9 cellular contexts compared by ENCODE assay signal in genomic region chr3:123642182-123642956, GRCh38. TPM values are rescaled to one million over a fixed set of nuclear protein-coding genes. Genes with fewer than 3 reads are reported as not detected.
DNase-seq lines count a peak whose midpoint lies in the region; ATAC-seq and TF ChIP-seq lines count a peak whose summit lies in the region.
"Had no signal": no experiment of that assay in that cellular context is flagged by ENCODE, and none has a peak within 500 bp of the region (broad histone marks: within the 10 kb centered on the region; RNA-seq: fewer than 3 reads in every experiment).

No MANE protein-coding gene starts in this region.

- peaks cover 0 to 25% (median 0%) of the 10 kb centered on the region in 3 donors for H3K4me1 ChIP-seq in esophagus squamous epithelium
- peaks cover 12 to 60% of the 10 kb centered on the region in 2 donors for H3K4me1 ChIP-seq in thoracic aorta (ENCODE audit: control insufficient read depth in 1 of 2, low read depth in 2 of 2)

- no peak for TF ChIP-seq POLR2A in esophagus squamous epithelium (IDR thresholded peaks at IDR 0.05)

- H3K9me3 ChIP-seq in esophagus squamous epithelium (no peaks in the 10 kb centered on the region), thoracic aorta (no peaks in the 10 kb centered on the region)

- intact Hi-C loops in esophagus squamous epithelium (cut with DNase I) = no loop called here

- POLR2A ChIA-PET in activated CD8-positive, alpha-beta T cell treated with anti-CD3 and anti-CD28 coated beads, Interleukin-2, amount 10 ng/mL, durations not matched to agents 7 days and 5 days (lab: Charles Lee) = no interaction called here

- no peaks in the 10 kb centered on the region for H3K27me3 Mint-ChIP-seq in activated CD8-positive, alpha-beta T cell treated with anti-CD3 and anti-CD28 coated beads, Interleukin-2, amount 10 ng/mL, durations not matched to agents 7 days and 5 days (ENCODE audit: low read depth)
- H3K27me3 Mint-ChIP-seq in natural killer cell treated with Interleukin-12 subunit alpha and Interleukin-12 subunit beta and Interleukin-15 and Interleukin-18, amount 100 ng/mL, for 72 hours = no peaks in the 10 kb centered on the region
- H3K27me3 Mint-ChIP-seq: activated naive CD4-positive, alpha-beta T cell treated with anti-CD3 and anti-CD28 coated beads, Interleukin-2, amount 50 U/mL, for 24 hours had no signal

- no peaks in the 10 kb centered on the region for H3K27me3 ChIP-seq in esophagus squamous epithelium
- H3K27me3 ChIP-seq in thoracic aorta (replicated peaks; ENCODE audit: insufficient read depth) = no peaks in the 10 kb centered on the region

- H3K4me3 Mint-ChIP-seq in activated CD8-positive, alpha-beta T cell treated with anti-CD3 and anti-CD28 coated beads, Interleukin-2, amount 10 ng/mL, durations not matched to agents 7 days and 5 days = no peak overlapping the region
- H3K4me3 Mint-ChIP-seq in natural killer cell treated with Interleukin-12 subunit alpha and Interleukin-12 subunit beta and Interleukin-15 and Interleukin-18, amount 100 ng/mL, for 72 hours = no peak overlapping the region
- H3K4me3 Mint-ChIP-seq: activated naive CD4-positive, alpha-beta T cell treated with anti-CD3 and anti-CD28 coated beads, Interleukin-2, amount 50 U/mL, for 24 hours had no signal

- H3K36me3 Mint-ChIP-seq in activated CD8-positive, alpha-beta T cell treated with anti-CD3 and anti-CD28 coated beads, Interleukin-2, amount 10 ng/mL, durations not matched to agents 7 days and 5 days (ENCODE audit: low read depth) = no peaks in the 10 kb centered on the region
- H3K36me3 Mint-ChIP-seq in natural killer cell treated with Interleukin-12 subunit alpha and Interleukin-12 subunit beta and Interleukin-15 and Interleukin-18, amount 100 ng/mL, for 72 hours = no peaks in the 10 kb centered on the region
- H3K36me3 Mint-ChIP-seq: activated naive CD4-positive, alpha-beta T cell treated with anti-CD3 and anti-CD28 coated beads, Interleukin-2, amount 50 U/mL, for 24 hours had no signal

- TF ChIP-seq CTCF in esophagus squamous epithelium (IDR thresholded peaks at IDR 0.05) (peak; percentile 64 to 80 (median 73)), thoracic aorta (IDR thresholded peaks at IDR 0.05) (peak; percentile 87)

- CTCF ChIA-PET in activated CD8-positive, alpha-beta T cell treated with anti-CD3 and anti-CD28 coated beads, Interleukin-2, amount 10 ng/mL, durations not matched to agents 7 days and 5 days (lab: Charles Lee) = interaction anchor here (0.6 to 3.0 kb wide), 24 partner anchors 9 to 1062 kb away, joined by 3 to 45 read pairs (median 4); no protein-coding TSS in a partner anchor

- in situ Hi-C loops in Caki2 (cut with HindIII; ENCODE audit: low pct_unique_long_range_greater_than_20kb, low sequenced_read_pairs) = no loop called here

- no peaks in the 10 kb centered on the region for H3K4me1 Mint-ChIP-seq in activated CD8-positive, alpha-beta T cell treated with anti-CD3 and anti-CD28 coated beads, Interleukin-2, amount 10 ng/mL, durations not matched to agents 7 days and 5 days (ENCODE audit: low read depth)
- H3K4me1 Mint-ChIP-seq in natural killer cell treated with Interleukin-12 subunit alpha and Interleukin-12 subunit beta and Interleukin-15 and Interleukin-18, amount 100 ng/mL, for 72 hours (ENCODE audit: low read depth in 2 of 2) = no peaks in the 10 kb centered on the region
- H3K4me1 Mint-ChIP-seq: activated naive CD4-positive, alpha-beta T cell treated with anti-CD3 and anti-CD28 coated beads, Interleukin-2, amount 50 U/mL, for 24 hours had no signal

- H3K36me3 ChIP-seq in esophagus squamous epithelium = peaks cover 0 to 58% (median 0%) of the 10 kb centered on the region in 3 donors
- peaks cover 72% of the 10 kb centered on the region for H3K36me3 ChIP-seq in thoracic aorta

- no peak overlapping the region for H3K27ac Mint-ChIP-seq in activated CD8-positive, alpha-beta T cell treated with anti-CD3 and anti-CD28 coated beads, Interleukin-2, amount 10 ng/mL, durations not matched to agents 7 days and 5 days
- H3K27ac Mint-ChIP-seq in natural killer cell treated with Interleukin-12 subunit alpha and Interleukin-12 subunit beta and Interleukin-15 and Interleukin-18, amount 100 ng/mL, for 72 hours = no peak overlapping the region
- H3K27ac Mint-ChIP-seq: activated naive CD4-positive, alpha-beta T cell treated with anti-CD3 and anti-CD28 coated beads, Interleukin-2, amount 50 U/mL, for 24 hours had no signal

- peak; percentile 71 for DNase-seq in Caki2 (ENCODE audit: low read depth)
- DNase-seq in NCI-H82 treated with DMSO at 0.1 percent for 48 hours (lab: John Stamatoyannopoulos, UW; ENCODE audit: unreplicated experiment) = peak; percentile 85
- peak; percentile 77 for DNase-seq in activated CD8-positive, alpha-beta T cell treated with anti-CD3 and anti-CD28 coated beads, Interleukin-2, amount 10 ng/mL, durations not matched to agents 7 days and 5 days
- no peak for DNase-seq in esophagus squamous epithelium (lab: John Stamatoyannopoulos, UW)
- no peak for DNase-seq in natural killer cell treated with Interleukin-12 subunit alpha and Interleukin-12 subunit beta and Interleukin-15 and Interleukin-18, amount 100 ng/mL, for 72 hours (ENCODE audit: low spot score)
- DNase-seq in thoracic aorta (ENCODE audit: low spot score) = peak; percentile 68

- H3K9me3 Mint-ChIP-seq in activated CD8-positive, alpha-beta T cell treated with anti-CD3 and anti-CD28 coated beads, Interleukin-2, amount 10 ng/mL, durations not matched to agents 7 days and 5 days (ENCODE audit: insufficient read depth) = no peaks in the 10 kb centered on the region
- no peaks in the 10 kb centered on the region for H3K9me3 Mint-ChIP-seq in natural killer cell treated with Interleukin-12 subunit alpha and Interleukin-12 subunit beta and Interleukin-15 and Interleukin-18, amount 100 ng/mL, for 72 hours
- H3K9me3 Mint-ChIP-seq: activated naive CD4-positive, alpha-beta T cell treated with anti-CD3 and anti-CD28 coated beads, Interleukin-2, amount 50 U/mL, for 24 hours had no signal

- peak overlapping the region; percentile 16 to 75 (median 67) for H3K27ac ChIP-seq in esophagus squamous epithelium
- peak overlapping the region; percentile 58 to 83 for H3K27ac ChIP-seq in thoracic aorta

- 37 to 56% methylated on average over 2 to 3 of the region's 3 CpGs for WGBS in esophagus squamous epithelium, 2 donors

- ATAC-seq in GM19395 (IDR thresholded peaks at IDR 0.05; ENCODE audit: unreplicated experiment) (peak; percentile 88), HG03460 (IDR thresholded peaks at IDR 0.05; ENCODE audit: unreplicated experiment) (peak; percentile 89), thoracic aorta (ENCODE audit: insufficient number of reproducible peaks, low FRiP score, low read depth) (peak; percentile 58)
- ATAC-seq in activated CD8-positive, alpha-beta T cell treated with anti-CD3 and anti-CD28 coated beads, Interleukin-2, amount 10 ng/mL, durations not matched to agents 7 days and 5 days = peak; percentile 83
- ATAC-seq in natural killer cell treated with Interleukin-12 subunit alpha and Interleukin-12 subunit beta and Interleukin-15 and Interleukin-18, amount 100 ng/mL, for 72 hours = peak; percentile 50 to 61

- H3K4me3 ChIP-seq in esophagus squamous epithelium = no peak overlapping the region
- H3K4me3 ChIP-seq in thoracic aorta = no peak overlapping the region

RNA-seq across cellular contexts. Expression of gene HACD2, which starts 57.5 kb away (rescaled TPM):
- 7.7 and 8.6 TPM in 2 replicates for total RNA-seq in Caki2 (2014; rRNA removed; shearing (Covaris generic); ENCODE audit: low replicate concordance)
- 10 to 100 TPM; 20.7 to 23.8 TPM for total RNA-seq in activated CD8-positive, alpha-beta T cell treated with anti-CD3 and anti-CD28 coated beads, Interleukin-2, amount 10 ng/mL, durations not matched to agents 7 days and 5 days
- total RNA-seq in esophagus squamous epithelium (10 to 100 TPM; 28.4 to 46.6 (median 34.9) TPM), thoracic aorta (10 to 100 TPM; 18.8 to 22.6 TPM)
- 10 to 100 TPM; 23.1 to 23.9 TPM for total RNA-seq in natural killer cell treated with Interleukin-12 subunit alpha and Interleukin-12 subunit beta and Interleukin-15 and Interleukin-18, amount 100 ng/mL, for 72 hours

Comparison
In these comparisons a context has a peak if more than half of its experiments do, and no peak if none do; other contexts are left out.
1. DNase-seq: peak in Caki2 (single experiment), NCI-H82 treated with DMSO at 0.1 percent for 48 hours (single experiment), activated CD8-positive, alpha-beta T cell treated with anti-CD3 and anti-CD28 coated beads, Interleukin-2, amount 10 ng/mL, durations not matched to agents 7 days and 5 days (single experiment) and thoracic aorta (single experiment); none in esophagus squamous epithelium (single experiment) and natural killer cell treated with Interleukin-12 subunit alpha and Interleukin-12 subunit beta and Interleukin-15 and Interleukin-18, amount 100 ng/mL, for 72 hours (single experiment).
2. Peak in every context shown above with its lines, with median percentiles within 50 percentile points of each other: ATAC-seq.